Comparison of ENCODE assay signal across 8 cellular contexts in genomic region chr11:104254347-104254746, GRCh38.
A peak's percentile ranks its signal among the peaks of the same experiment; 100 is the strongest.
DNase-seq lines count a peak whose midpoint lies in the region; ATAC-seq and TF ChIP-seq lines count a peak whose summit lies in the region.

No MANE protein-coding gene starts in this region.

- H3K4me3 Mint-ChIP-seq in endothelial cell (ENCODE audit: unreplicated experiment), result no peak overlapping the region

- peak; percentile 70 for TF ChIP-seq CTCF in endothelial cell (IDR thresholded peaks at IDR 0.05; ENCODE audit: unreplicated experiment)

- no peaks in the 10 kb centered on the region for H3K9me3 Mint-ChIP-seq in endothelial cell (ENCODE audit: unreplicated experiment)

- H3K27me3 Mint-ChIP-seq in endothelial cell (ENCODE audit: unreplicated experiment), result no peaks in the 10 kb centered on the region

- no peak overlapping the region for H3K4me3 ChIP-seq in skeletal muscle cell (ENCODE audit: low read depth, low read length)

- no peaks in the 10 kb centered on the region for H3K4me1 Mint-ChIP-seq in endothelial cell (ENCODE audit: unreplicated experiment)

- DNase-seq in EH (ENCODE audit: low read depth) (peak; percentile 6), RPMI8226 (peak; percentile 52), endothelial cell (ENCODE audit: low spot score) (peak; percentile 77), skeletal muscle cell (ENCODE audit: low read depth) (peak; percentile 3), NCI-H2196 (lab: John Stamatoyannopoulos, UW; ENCODE audit: unreplicated experiment) (no peak), ureter (ENCODE audit: low spot score) (no peak)

- no peaks in the 10 kb centered on the region for H3K36me3 Mint-ChIP-seq in endothelial cell (ENCODE audit: low read depth, unreplicated experiment)

- peak; percentile 54 for ATAC-seq in GM19324 (IDR thresholded peaks at IDR 0.05; ENCODE audit: low FRiP score, unreplicated experiment)
- ATAC-seq in HG03432 (IDR thresholded peaks at IDR 0.05; ENCODE audit: unreplicated experiment), result peak; percentile 92

- no peak overlapping the region for H3K27ac Mint-ChIP-seq in endothelial cell (ENCODE audit: unreplicated experiment)

Comparison
In these comparisons a context has a peak if more than half of its experiments do, and no peak if none do; other contexts are left out.
1. DNase-seq: peak in EH (single experiment), RPMI8226 (single experiment), endothelial cell (single experiment) and skeletal muscle cell (single experiment); none in NCI-H2196 (single experiment) and ureter (single experiment).